Comparison of ENCODE assay signal across 19 cellular contexts in the genomic region with DNA sequence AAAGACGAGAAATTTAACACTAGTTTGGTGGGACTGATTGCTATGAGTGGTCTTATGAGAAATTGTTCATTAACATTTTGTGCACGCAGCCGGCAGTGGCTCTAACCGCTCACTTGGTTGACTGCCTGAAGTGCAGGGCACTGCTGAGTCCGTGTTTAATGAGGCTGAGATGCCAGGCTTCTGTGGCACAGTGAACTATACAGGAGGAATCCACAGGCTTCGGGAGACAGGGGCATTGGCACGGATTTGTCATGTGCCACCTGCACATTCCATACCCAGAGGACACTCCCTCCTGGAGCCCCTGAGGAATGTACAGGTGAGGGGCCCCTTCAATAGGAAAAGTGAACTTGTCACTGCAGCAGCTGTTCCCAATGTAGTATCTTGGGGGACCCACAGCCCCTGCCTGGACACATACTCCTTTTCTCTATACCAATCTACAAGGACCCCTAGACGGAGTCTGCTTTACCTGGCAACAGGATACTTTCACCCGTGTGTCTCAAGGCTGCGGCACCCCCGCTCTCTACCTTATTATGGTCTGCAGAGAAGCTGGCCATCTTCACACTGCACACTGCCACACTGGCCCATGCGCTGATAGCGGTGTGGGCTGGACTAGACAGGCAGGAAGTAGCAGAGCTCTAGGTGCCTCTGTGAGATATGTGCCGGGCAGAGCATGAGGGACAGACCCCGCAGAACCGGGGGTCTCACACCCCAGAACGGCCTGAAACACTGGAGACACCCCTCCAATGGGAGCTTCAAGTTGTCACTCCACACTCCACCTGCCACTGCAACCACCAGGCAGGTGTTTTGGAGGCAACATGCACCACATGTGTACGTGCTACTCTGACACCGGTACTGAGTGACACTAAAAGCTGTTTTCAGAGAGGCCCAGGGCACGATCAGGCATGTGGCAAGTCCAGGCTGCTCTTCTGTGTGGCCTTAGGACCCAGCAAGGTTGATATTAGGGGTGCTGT.
DNase-seq lines count a peak whose midpoint lies in the region; ATAC-seq and TF ChIP-seq lines count a peak whose summit lies in the region.
"Had no signal": no experiment of that assay in that cellular context is flagged by ENCODE, and none has a peak within 500 bp of the region (broad histone marks: within the 10 kb centered on the region; RNA-seq: fewer than 3 reads in every experiment).

No MANE protein-coding gene starts in this region.

- H3K23ac ChIP-seq in neuronal stem cell (ENCODE audit: low read depth, low read length, poor library complexity) = no peak overlapping the region

- H4K91ac ChIP-seq in neuronal stem cell (ENCODE audit: low read depth, low read length, poor library complexity) = no peak overlapping the region

- no peak overlapping the region for H2AK5ac ChIP-seq in neuronal stem cell (ENCODE audit: low read depth, low read length)

- H3K27me3 ChIP-seq in RWPE2 (ENCODE audit: insufficient read depth, poor library complexity, severe bottlenecking) (no peaks in the 10 kb centered on the region), right cardiac atrium (ENCODE audit: control insufficient read depth, insufficient read depth) (no peaks in the 10 kb centered on the region), neuronal stem cell (ENCODE audit: control insufficient read depth in 3 of 3, insufficient read depth in 3 of 3, low read depth in 1 of 3, low read length in 3 of 3) (no peaks in the 10 kb centered on the region)
- H3K27me3 ChIP-seq: esophagus muscularis mucosa, suprapubic skin had no signal

- TF ChIP-seq CTCF in RWPE2 (IDR thresholded peaks at IDR 0.05; ENCODE audit: poor library complexity, severe bottlenecking) = no peak

- peak overlapping the region; percentile 96 for H3K27ac ChIP-seq in RWPE2 (ENCODE audit: poor library complexity, severe bottlenecking)
- H3K27ac ChIP-seq in right cardiac atrium (ENCODE audit: low read length) = peak overlapping the region; percentile 33
- no peak overlapping the region for H3K27ac ChIP-seq in neuronal stem cell (replicated peaks; ENCODE audit: low read length)
- H3K27ac ChIP-seq: prostate gland, suprapubic skin had no signal

- no peak overlapping the region for H3K4ac ChIP-seq in neuronal stem cell (ENCODE audit: low read length)

- no peak overlapping the region for H2BK15ac ChIP-seq in neuronal stem cell (ENCODE audit: low read length)

- ATAC-seq in GM19455 (IDR thresholded peaks at IDR 0.05; ENCODE audit: unreplicated experiment) (peak; percentile 43), RWPE2 (ENCODE audit: low read depth) (peak; percentile 24; the same call in 1 of the 3 replicates), right cardiac atrium (peak; percentile 5 to 36), GM18867 (IDR thresholded peaks at IDR 0.05; ENCODE audit: unreplicated experiment) (no peak)
- ATAC-seq: naive thymus-derived CD8-positive, alpha-beta T cell had no signal

- DNase-seq in RWPE2 (ENCODE audit: low spot score) (no peak), right cardiac atrium (no peak), neuronal stem cell (ENCODE audit: low spot score) (no peak), T-helper 2 cell (no peak), SHP77 (lab: John Stamatoyannopoulos, UW) (no peak)
- DNase-seq: activated CD4-positive, alpha-beta T cell treated with anti-CD3 and anti-CD28 coated beads, Interleukin-2, amount 10 ng/mL, durations not matched to agents 7 days and 5 days; activated naive CD4-positive, alpha-beta T cell; central memory CD4-positive, alpha-beta T cell; DMS79 treated with DMSO at 0.1 percent for 48 hours; effector CD4-positive, alpha-beta T cell; mammary epithelial cell; naive thymus-derived CD8-positive, alpha-beta T cell; NCI-H524 treated with DMSO at 0.1 percent for 48 hours; stimulated activated CD8-positive, alpha-beta memory T cell treated with anti-CD3 and anti-CD28 coated beads, Interleukin-4, amount 100 ng/mL, for 48 hours had no signal

- H2AFZ ChIP-seq in neuronal stem cell (ENCODE audit: low read length) = no peak overlapping the region

- no peak overlapping the region for H2BK12ac ChIP-seq in neuronal stem cell (ENCODE audit: low read length)

- H3K36me3 ChIP-seq in RWPE2 (ENCODE audit: low read depth) (peaks cover 45% of the 10 kb centered on the region), neuronal stem cell (replicated peaks in 1 of 2; ENCODE audit: control insufficient read depth in 2 of 2, insufficient read depth in 2 of 2, low read length in 2 of 2) (peaks cover 0 to 1% of the 10 kb centered on the region in 2 donors)
- H3K36me3 ChIP-seq: prostate gland had no signal

- H3K9ac ChIP-seq in neuronal stem cell (ENCODE audit: low read depth, low read length, poor library complexity) = no peak overlapping the region

- no peak overlapping the region for H2BK120ac ChIP-seq in neuronal stem cell (ENCODE audit: low read depth, low read length)

- no peak overlapping the region for H3K4me3 ChIP-seq in RWPE2 (ENCODE audit: severe bottlenecking)
- H3K4me3 ChIP-seq in right cardiac atrium (ENCODE audit: low read length) = no peak overlapping the region
- no peak overlapping the region for H3K4me3 ChIP-seq in neuronal stem cell (ENCODE audit: low read length in 2 of 2)
- H3K4me3 ChIP-seq: esophagus muscularis mucosa, prostate gland, suprapubic skin had no signal

- H3K9me3 ChIP-seq in RWPE2 (ENCODE audit: severe bottlenecking) (no peaks in the 10 kb centered on the region), right cardiac atrium (ENCODE audit: control insufficient read depth, low read length) (no peaks in the 10 kb centered on the region), neuronal stem cell (replicated peaks in 1 of 2; ENCODE audit: control insufficient read depth in 2 of 2, insufficient read depth in 1 of 2, low read depth in 1 of 2, low read length in 2 of 2) (peaks cover 0 to 3% of the 10 kb centered on the region in 2 donors)
- H3K9me3 ChIP-seq: esophagus muscularis mucosa, prostate gland, suprapubic skin had no signal

- H3K4me1 ChIP-seq in RWPE2 (ENCODE audit: insufficient read depth, poor library complexity, severe bottlenecking) (peaks cover 31% of the 10 kb centered on the region), right cardiac atrium (ENCODE audit: control insufficient read depth, insufficient read depth, low read length) (no peaks in the 10 kb centered on the region), neuronal stem cell (ENCODE audit: control insufficient read depth in 2 of 2, insufficient read depth in 1 of 2, low read depth in 1 of 2, low read length in 2 of 2) (peaks cover 0 to 2% of the 10 kb centered on the region in 2 donors)
- H3K4me1 ChIP-seq: prostate gland had no signal

- no peak overlapping the region for H3K4me2 ChIP-seq in neuronal stem cell (ENCODE audit: insufficient read depth, low read length, poor library complexity, severe bottlenecking)

- peak overlapping the region; percentile 67 for H3K18ac ChIP-seq in neuronal stem cell (ENCODE audit: low read length)

- no peaks in the 10 kb centered on the region for H3K79me1 ChIP-seq in neuronal stem cell (ENCODE audit: low read depth, low read length)

- no peak overlapping the region for H2BK5ac ChIP-seq in neuronal stem cell (ENCODE audit: low read length)

- H4K8ac ChIP-seq in neuronal stem cell (ENCODE audit: low read depth, low read length) = no peak overlapping the region

- peak overlapping the region; percentile 47 for H3K14ac ChIP-seq in neuronal stem cell (ENCODE audit: low read length)

- WGBS in right cardiac atrium = 70% methylated on average over 20 of the region's 20 CpGs
- no CpG with 5 or more reads among the region's 20 CpGs for WGBS in neuronal stem cell (ENCODE audit: extremely low coverage in 2 of 2, insufficient read length in 2 of 2, insufficient replicate concordance in 1 of 2), 2 donors

- intact Hi-C loops in right cardiac atrium (cut with DNase I) = no loop called here
